ENCODE assay signal across 1 cellular context in genomic region chr9:6681147-6681956, GRCh38.
A peak's percentile ranks its signal among the peaks of the same experiment; 100 is the strongest.
TF ChIP-seq lines count a peak whose summit lies in the region.

No MANE protein-coding gene starts in this region.

TF ChIP-seq in HEK293, 187 proteins besides CTCF, POLR2A, EP300 and RAD21 (continued from another document and continues in another):
- peak; percentile 39; the same call in 1 of the 2 replicates for TF ChIP-seq ZBTB21 (tag by site-specific recombination; IDR thresholded peaks at IDR 0.05)
- no peak for TF ChIP-seq ZNF596 (tag by site-specific recombination; IDR thresholded peaks at IDR 0.05)
- no peak for TF ChIP-seq FEZF1 (tag by site-specific recombination; IDR thresholded peaks at IDR 0.05)
- TF ChIP-seq ZEB2 (tag by site-specific recombination; IDR thresholded peaks at IDR 0.05): peak; percentile 88; the same call in 1 of the 2 replicates
- TF ChIP-seq ZNF624 (tag by site-specific recombination; IDR thresholded peaks at IDR 0.05): no peak
- TF ChIP-seq ZFP3 (tag by site-specific recombination; IDR thresholded peaks at IDR 0.05; ENCODE audit: low read depth): no peak
- TF ChIP-seq MZF1 (tag by site-specific recombination; IDR thresholded peaks at IDR 0.05; ENCODE audit: borderline replicate concordance): no peak
- no peak for TF ChIP-seq ZNF658 (tag by site-specific recombination; IDR thresholded peaks at IDR 0.05)
- no peak for TF ChIP-seq ZNF18 (tag by site-specific recombination; IDR thresholded peaks at IDR 0.05)
- TF ChIP-seq ZNF146 (tag by site-specific recombination; IDR thresholded peaks at IDR 0.05): no peak
- TF ChIP-seq KLF9 (tag by site-specific recombination; IDR thresholded peaks at IDR 0.05; ENCODE audit: low read depth): no peak
- no peak for TF ChIP-seq ZNF280D (tag by site-specific recombination; IDR thresholded peaks at IDR 0.05)
- no peak for TF ChIP-seq ZNF792 (tag by site-specific recombination; IDR thresholded peaks at IDR 0.05)
- peak; percentile 70; the same call in 1 of the 2 replicates for TF ChIP-seq ZBTB6 (tag by site-specific recombination; IDR thresholded peaks at IDR 0.05)
- TF ChIP-seq GLI2 (tag by site-specific recombination; IDR thresholded peaks at IDR 0.05; ENCODE audit: borderline replicate concordance, low read depth): no peak
- TF ChIP-seq ZNF558 (tag by site-specific recombination; IDR thresholded peaks at IDR 0.05): no peak
- no peak for TF ChIP-seq ZNF133 (tag by site-specific recombination; IDR thresholded peaks at IDR 0.05)
- peak; percentile 73 for TF ChIP-seq ZNF660 (tag by site-specific recombination; IDR thresholded peaks at IDR 0.05)
- peak; percentile 78 for TF ChIP-seq ZNF341 (tag by site-specific recombination; IDR thresholded peaks at IDR 0.05; ENCODE audit: low read depth)
- TF ChIP-seq KLF8 (tag by site-specific recombination; IDR thresholded peaks at IDR 0.05): peak; percentile 45; the same call in 1 of the 2 replicates
- no peak for TF ChIP-seq ZNF449 (tag by site-specific recombination; IDR thresholded peaks at IDR 0.05)
- no peak for TF ChIP-seq ZNF571 (tag by site-specific recombination; IDR thresholded peaks at IDR 0.05)
- TF ChIP-seq ZNF426 (tag by site-specific recombination; IDR thresholded peaks at IDR 0.05): no peak
- peak; percentile 48; the same call in 1 of the 2 replicates for TF ChIP-seq ZFP69B (tag by site-specific recombination; IDR thresholded peaks at IDR 0.05)
- no peak for TF ChIP-seq ZFP41 (tag by site-specific recombination; IDR thresholded peaks at IDR 0.05; ENCODE audit: borderline replicate concordance)
- no peak for TF ChIP-seq ZSCAN18 (tag by site-specific recombination; IDR thresholded peaks at IDR 0.05)
- TF ChIP-seq KLF7 (tag by site-specific recombination; IDR thresholded peaks at IDR 0.05; ENCODE audit: borderline replicate concordance): no peak; the same call in 1 of the 2 replicates
- no peak for TF ChIP-seq BCL11B (tag by site-specific recombination; IDR thresholded peaks at IDR 0.05; ENCODE audit: low read depth)
- TF ChIP-seq ZNF610 (tag by site-specific recombination; IDR thresholded peaks at IDR 0.05; ENCODE audit: borderline replicate concordance): 0 out of 2 replicates have a peak, but pooled peaks have one; percentile 27
- TF ChIP-seq ELK4 (IDR thresholded peaks at IDR 0.05; ENCODE audit: borderline replicate concordance, low read depth, low read length): no peak
- TF ChIP-seq SP2 (tag by site-specific recombination; IDR thresholded peaks at IDR 0.05): peak; percentile 75
- TF ChIP-seq ZNF248 (tag by site-specific recombination; IDR thresholded peaks at IDR 0.05): no peak
- TF ChIP-seq ZNF138 (tag by site-specific recombination; IDR thresholded peaks at IDR 0.05; ENCODE audit: borderline replicate concordance): no peak
- TF ChIP-seq ZNF701 (tag by site-specific recombination; IDR thresholded peaks at IDR 0.05): no peak
- TF ChIP-seq ZNF48 (tag by site-specific recombination; IDR thresholded peaks at IDR 0.05): no peak
- peak; percentile 68 for TF ChIP-seq SP3 (tag by site-specific recombination; IDR thresholded peaks at IDR 0.05)
- TF ChIP-seq ZNF324 (tag by site-specific recombination; IDR thresholded peaks at IDR 0.05): no peak
- no peak for TF ChIP-seq INSM2 (tag by site-specific recombination; IDR thresholded peaks at IDR 0.05)
- TF ChIP-seq ZNF707 (tag by site-specific recombination; IDR thresholded peaks at IDR 0.05): no peak
- TF ChIP-seq TCF7L2 (IDR thresholded peaks at IDR 0.05; ENCODE audit: borderline replicate concordance, low read depth, low read length): no peak
- no peak for TF ChIP-seq PRDM4 (tag by site-specific recombination; IDR thresholded peaks at IDR 0.05)
- TF ChIP-seq ZBTB17 (tag by site-specific recombination; IDR thresholded peaks at IDR 0.05): peak; percentile 93
- no peak for TF ChIP-seq ZNF26 (tag by site-specific recombination; IDR thresholded peaks at IDR 0.05)
- TF ChIP-seq ZNF560 (tag by site-specific recombination; IDR thresholded peaks at IDR 0.05; ENCODE audit: borderline replicate concordance): no peak
- TF ChIP-seq REPIN1 (tag by site-specific recombination; IDR thresholded peaks at IDR 0.05; ENCODE audit: low read depth): no peak
- no peak for TF ChIP-seq ZNF704 (tag by site-specific recombination; IDR thresholded peaks at IDR 0.05)
- peak; percentile 92 for TF ChIP-seq ZNF362 (tag by site-specific recombination; IDR thresholded peaks at IDR 0.05)
- TF ChIP-seq ZNF585B (tag by site-specific recombination; IDR thresholded peaks at IDR 0.05): peak; percentile 39
- TF ChIP-seq YY1 (tag by site-specific recombination; IDR thresholded peaks at IDR 0.05): no peak; the same call in 1 of the 2 replicates
